ENCODE assay signal across 12 cellular contexts in the genomic region with DNA sequence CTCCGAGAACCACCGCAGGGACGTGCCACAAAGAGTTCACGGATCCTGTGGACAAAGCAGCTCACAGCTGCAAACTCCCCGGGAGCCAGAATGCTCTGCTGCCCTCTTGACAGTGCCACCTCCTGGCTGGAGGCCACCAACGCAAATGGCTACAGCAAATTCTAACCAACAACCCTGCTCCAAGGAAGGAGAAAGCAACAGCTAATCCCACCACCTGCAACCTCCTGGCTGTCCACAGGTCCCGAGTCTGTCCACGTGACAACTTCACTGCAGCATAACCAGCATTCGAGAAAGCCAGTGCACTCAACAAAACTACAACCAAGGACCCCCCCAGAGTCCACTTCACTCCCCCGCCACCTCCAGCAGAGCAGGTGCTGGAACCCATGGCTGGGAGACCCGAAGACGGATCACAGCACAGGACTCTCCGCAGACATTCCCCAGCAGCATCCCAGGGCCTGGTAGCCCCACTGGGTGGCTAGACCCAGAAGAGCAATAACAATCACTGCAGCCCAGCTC. TPM values are rescaled to one million over a fixed set of nuclear protein-coding genes. Genes with fewer than 3 reads are reported as not detected.
A peak's percentile ranks its signal among the peaks of the same experiment; 100 is the strongest.
DNase-seq lines count a peak whose midpoint lies in the region; ATAC-seq and TF ChIP-seq lines count a peak whose summit lies in the region.
"Had no signal": no experiment of that assay in that cellular context is flagged by ENCODE, and none has a peak within 500 bp of the region (broad histone marks: within the 10 kb centered on the region; RNA-seq: fewer than 3 reads in every experiment).

No MANE protein-coding gene starts in this region.

- H3K4me3 ChIP-seq in kidney epithelial cell (ENCODE audit: low read depth, low read length), result no peak overlapping the region
- H3K4me3 ChIP-seq: heart left ventricle had no signal

- H3K27ac ChIP-seq in RWPE1, result no peak overlapping the region
- H3K27ac ChIP-seq: heart left ventricle had no signal

- no peaks in the 10 kb centered on the region; the same call in 1 of the 2 replicates for H3K9me3 Mint-ChIP-seq in WTC11
- H3K9me3 Mint-ChIP-seq in stimulated activated effector memory CD8-positive, alpha-beta T cell treated with anti-CD3 and anti-CD28 coated beads, Interleukin-12 subunit alpha, Interleukin-12 subunit beta, amount 100 ng/mL, for 72 hours, result peaks cover 7% of the 10 kb centered on the region

- no peaks in the 10 kb centered on the region for H3K27me3 Mint-ChIP-seq in WTC11 (ENCODE audit: low read depth)
- H3K27me3 Mint-ChIP-seq: IgD-negative memory B cell had no signal

- H3K4me1 Mint-ChIP-seq in WTC11, result no peaks in the 10 kb centered on the region
- peaks cover 19% of the 10 kb centered on the region for H3K4me1 Mint-ChIP-seq in stimulated activated effector memory CD8-positive, alpha-beta T cell treated with anti-CD3 and anti-CD28 coated beads, Interleukin-12 subunit alpha, Interleukin-12 subunit beta, amount 100 ng/mL, for 72 hours

- H3K27me3 ChIP-seq in kidney epithelial cell (ENCODE audit: control insufficient read depth, insufficient read depth, low read length), result no peaks in the 10 kb centered on the region
- H3K27me3 ChIP-seq: heart left ventricle had no signal

- peak; percentile 10 for TF ChIP-seq CTCF in AG09319 (IDR thresholded peaks at IDR 0.05; ENCODE audit: low read depth, low read length)
- no peak for TF ChIP-seq CTCF in WTC11 (IDR thresholded peaks at IDR 0.05)
- TF ChIP-seq CTCF in kidney epithelial cell (IDR thresholded peaks at IDR 0.05; ENCODE audit: insufficient read depth, low read length, poor library complexity, severe bottlenecking), result peak; percentile 9
- no peak for TF ChIP-seq CTCF in RWPE1 (conservative IDR thresholded peaks at IDR 0.05; ENCODE audit: low read depth)

- POLR2A ChIA-PET in WTC11 (lab: Charles Lee) (no interaction called here), RWPE1 (lab: Yijun Ruan, JAX; ENCODE audit: low non-redundant PET) (no interaction called here)

- peak; percentile 46; the same call in 1 of the 2 replicates for ATAC-seq in WTC11
- no peak for ATAC-seq in stimulated activated effector memory CD8-positive, alpha-beta T cell treated with anti-CD3 and anti-CD28 coated beads, Interleukin-12 subunit alpha, Interleukin-12 subunit beta, amount 100 ng/mL, for 72 hours
- ATAC-seq: heart left ventricle had no signal

- CTCF ChIA-PET in WTC11 (lab: Charles Lee) (interaction anchor here (0.7 to 2.5 kb wide), 11 partner anchors 11 to 142 kb away, joined by 3 to 20 read pairs (median 6); partner anchors contain the start of gene POFUT2), RWPE1 (lab: Yijun Ruan, JAX) (interaction anchor here (0.5 kb wide), 1 partner anchor 131 kb away, joined by 3 read pairs; no protein-coding TSS in a partner anchor)

- no peaks in the 10 kb centered on the region for H3K36me3 ChIP-seq in kidney epithelial cell (ENCODE audit: control insufficient read depth, insufficient read depth, low read length)

- no peak overlapping the region for H3K27ac Mint-ChIP-seq in WTC11
- no peak overlapping the region for H3K27ac Mint-ChIP-seq in stimulated activated effector memory CD8-positive, alpha-beta T cell treated with anti-CD3 and anti-CD28 coated beads, Interleukin-12 subunit alpha, Interleukin-12 subunit beta, amount 100 ng/mL, for 72 hours
- H3K27ac Mint-ChIP-seq: IgD-negative memory B cell had no signal

- DNase-seq in AG09319 (ENCODE audit: extremely low read depth, low read depth) (no peak), ELR (ENCODE audit: low read depth) (peak; percentile 30), WTC11 (ENCODE audit: low spot score) (peak; percentile 48), kidney epithelial cell (ENCODE audit: low read depth) (no peak), HK-2 (ENCODE audit: unreplicated experiment) (no peak), AG08395 (ENCODE audit: low spot score) (no peak), RWPE1 (ENCODE audit: low spot score) (no peak)
- DNase-seq in stimulated activated effector memory CD8-positive, alpha-beta T cell treated with anti-CD3 and anti-CD28 coated beads, Interleukin-12 subunit alpha, Interleukin-12 subunit beta, amount 100 ng/mL, for 72 hours (ENCODE audit: low spot score in 2 of 2), result no peak
- DNase-seq: DMS79, NCI-H2171 treated with DMSO at 0.1 percent for 48 hours had no signal

- no peak overlapping the region for H3K4me3 Mint-ChIP-seq in WTC11
- H3K4me3 Mint-ChIP-seq in stimulated activated effector memory CD8-positive, alpha-beta T cell treated with anti-CD3 and anti-CD28 coated beads, Interleukin-12 subunit alpha, Interleukin-12 subunit beta, amount 100 ng/mL, for 72 hours, result no peak overlapping the region

- peaks cover 21% of the 10 kb centered on the region for H3K36me3 Mint-ChIP-seq in WTC11
- peaks cover 26% of the 10 kb centered on the region for H3K36me3 Mint-ChIP-seq in stimulated activated effector memory CD8-positive, alpha-beta T cell treated with anti-CD3 and anti-CD28 coated beads, Interleukin-12 subunit alpha, Interleukin-12 subunit beta, amount 100 ng/mL, for 72 hours

TF ChIP-seq in WTC11, 78 proteins besides CTCF, POLR2A, EP300 and RAD21:
- TF ChIP-seq E2F5 (CRISPR knock-in tag; IDR thresholded peaks at IDR 0.05) (no peak), CREM (CRISPR knock-in tag; IDR thresholded peaks at IDR 0.05) (no peak), SMAD4 (CRISPR knock-in tag; IDR thresholded peaks at IDR 0.05) (no peak), ZNF219 (CRISPR knock-in tag; IDR thresholded peaks at IDR 0.05; ENCODE audit: borderline replicate concordance) (no peak)
- TF ChIP-seq, protein P1, sequence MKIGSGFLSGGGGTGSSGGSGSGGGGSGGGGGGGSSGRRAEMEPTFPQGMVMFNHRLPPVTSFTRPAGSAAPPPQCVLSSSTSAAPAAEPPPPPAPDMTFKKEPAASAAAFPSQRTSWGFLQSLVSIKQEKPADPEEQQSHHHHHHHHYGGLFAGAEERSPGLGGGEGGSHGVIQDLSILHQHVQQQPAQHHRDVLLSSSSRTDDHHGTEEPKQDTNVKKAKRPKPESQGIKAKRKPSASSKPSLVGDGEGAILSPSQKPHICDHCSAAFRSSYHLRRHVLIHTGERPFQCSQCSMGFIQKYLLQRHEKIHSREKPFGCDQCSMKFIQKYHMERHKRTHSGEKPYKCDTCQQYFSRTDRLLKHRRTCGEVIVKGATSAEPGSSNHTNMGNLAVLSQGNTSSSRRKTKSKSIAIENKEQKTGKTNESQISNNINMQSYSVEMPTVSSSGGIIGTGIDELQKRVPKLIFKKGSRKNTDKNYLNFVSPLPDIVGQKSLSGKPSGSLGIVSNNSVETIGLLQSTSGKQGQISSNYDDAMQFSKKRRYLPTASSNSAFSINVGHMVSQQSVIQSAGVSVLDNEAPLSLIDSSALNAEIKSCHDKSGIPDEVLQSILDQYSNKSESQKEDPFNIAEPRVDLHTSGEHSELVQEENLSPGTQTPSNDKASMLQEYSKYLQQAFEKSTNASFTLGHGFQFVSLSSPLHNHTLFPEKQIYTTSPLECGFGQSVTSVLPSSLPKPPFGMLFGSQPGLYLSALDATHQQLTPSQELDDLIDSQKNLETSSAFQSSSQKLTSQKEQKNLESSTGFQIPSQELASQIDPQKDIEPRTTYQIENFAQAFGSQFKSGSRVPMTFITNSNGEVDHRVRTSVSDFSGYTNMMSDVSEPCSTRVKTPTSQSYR (CRISPR knock-in tag; IDR thresholded peaks at IDR 0.05), result no peak
- TF ChIP-seq, protein P2, sequence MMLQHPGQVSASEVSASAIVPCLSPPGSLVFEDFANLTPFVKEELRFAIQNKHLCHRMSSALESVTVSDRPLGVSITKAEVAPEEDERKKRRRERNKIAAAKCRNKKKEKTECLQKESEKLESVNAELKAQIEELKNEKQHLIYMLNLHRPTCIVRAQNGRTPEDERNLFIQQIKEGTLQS (CRISPR knock-in tag; conservative IDR thresholded peaks at IDR 0.05), result no peak
TF ChIP-seq in WTC11: peak in this region for 0.

RNA-seq across cellular contexts. Expression of gene POFUT2, which starts 17.3 kb away (rescaled TPM):
- total RNA-seq in WTC11 (2021) (37.1 to 41.4 TPM (median 39.7 TPM) in 3 replicates), kidney epithelial cell (22.5 and 38.3 TPM in 2 replicates)

Comparison
In these comparisons a context has a peak if more than half of its experiments do, and no peak if none do; other contexts are left out.
1. DNase-seq: peak in ELR (single experiment) and WTC11 (single experiment); none in AG09319 (single experiment), kidney epithelial cell (single experiment), HK-2 (single experiment), AG08395 (single experiment), RWPE1 (single experiment) and stimulated activated effector memory CD8-positive, alpha-beta T cell treated with anti-CD3 and anti-CD28 coated beads, Interleukin-12 subunit alpha, Interleukin-12 subunit beta, amount 100 ng/mL, for 72 hours (0 of 2).
2. CTCF ChIP-seq: peak in AG09319 (single experiment) and kidney epithelial cell (single experiment); none in WTC11 (single experiment) and RWPE1 (single experiment).